Comparison of ENCODE assay signal across 11 cellular contexts in the genomic region with DNA sequence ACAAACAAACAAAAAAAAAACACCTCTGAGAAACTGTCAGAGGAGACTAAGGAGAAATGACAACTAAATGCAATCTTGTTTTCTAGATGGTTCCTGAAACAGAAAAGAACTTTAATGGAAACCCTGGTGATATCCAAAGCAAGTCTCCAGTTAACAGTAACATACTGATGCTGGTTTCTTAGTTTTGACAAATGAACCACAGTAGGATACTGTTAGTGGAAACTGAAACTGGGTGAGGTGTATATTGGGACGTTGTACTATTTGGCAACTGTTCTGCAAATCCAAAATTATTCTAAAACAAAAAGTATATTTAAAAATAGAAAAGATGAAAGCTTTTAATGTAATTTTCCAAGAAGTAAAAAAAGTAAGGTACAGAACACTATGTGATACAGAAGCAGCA. TPM values are rescaled to one million over a fixed set of nuclear protein-coding genes. Genes with fewer than 3 reads are reported as not detected.
DNase-seq lines count a peak whose midpoint lies in the region; ATAC-seq and TF ChIP-seq lines count a peak whose summit lies in the region.
"Had no signal": no experiment of that assay in that cellular context is flagged by ENCODE, and none has a peak within 500 bp of the region (broad histone marks: within the 10 kb centered on the region; RNA-seq: fewer than 3 reads in every experiment).

No MANE protein-coding gene starts in this region.

- peaks cover 4% of the 10 kb centered on the region for H3K9me3 Mint-ChIP-seq in activated T-helper 17 cell treated with anti-CD3 and anti-CD28 coated beads, Interleukin-2, amount 50 U/mL, for 72 hours
- H3K9me3 Mint-ChIP-seq in CD14-positive monocyte, result peaks cover 0 to 2% (median 0%) of the 10 kb centered on the region in 7 donors

- peaks cover 9% of the 10 kb centered on the region for H3K4me1 Mint-ChIP-seq in activated T-helper 17 cell treated with anti-CD3 and anti-CD28 coated beads, Interleukin-2, amount 50 U/mL, for 72 hours
- peaks cover 64% of the 10 kb centered on the region for H3K4me1 Mint-ChIP-seq in CD14-positive monocyte

- intact Hi-C loops in CD14-positive monocyte (cut with micrococcal nuclease), result no loop called here

- TF ChIP-seq CTCF in CD14-positive monocyte (IDR thresholded peaks at IDR 0.05), result no peak

- no peaks in the 10 kb centered on the region for H3K36me3 Mint-ChIP-seq in activated T-helper 17 cell treated with anti-CD3 and anti-CD28 coated beads, Interleukin-2, amount 50 U/mL, for 72 hours (ENCODE audit: low read depth)
- H3K36me3 Mint-ChIP-seq in CD14-positive monocyte, result peaks cover 9% of the 10 kb centered on the region in 2 donors
- H3K36me3 Mint-ChIP-seq: CD4-positive, alpha-beta memory T cell had no signal

- peak overlapping the region; percentile 43 for H3K4me3 Mint-ChIP-seq in activated T-helper 17 cell treated with anti-CD3 and anti-CD28 coated beads, Interleukin-2, amount 50 U/mL, for 72 hours
- no peak overlapping the region for H3K4me3 Mint-ChIP-seq in CD14-positive monocyte

- H3K27ac Mint-ChIP-seq in activated T-helper 17 cell treated with anti-CD3 and anti-CD28 coated beads, Interleukin-2, amount 50 U/mL, for 72 hours, result peak overlapping the region; percentile 83
- peak overlapping the region in 3 of 7 donors; percentile 16 to 76 (median 52) for H3K27ac Mint-ChIP-seq in CD14-positive monocyte

- ATAC-seq in GM18499 (IDR thresholded peaks at IDR 0.05; ENCODE audit: insufficient read depth, unreplicated experiment) (peak; percentile 54), GM21367 (IDR thresholded peaks at IDR 0.05; ENCODE audit: unreplicated experiment) (peak; percentile 71), HG03097 (IDR thresholded peaks at IDR 0.05; ENCODE audit: low FRiP score, unreplicated experiment) (peak; percentile 44)
- ATAC-seq in activated T-helper 17 cell treated with anti-CD3 and anti-CD28 coated beads, Interleukin-2, amount 50 U/mL, for 72 hours (replicated peaks), result peak; percentile 63

- DNase-seq in CD14-positive monocyte (ENCODE audit: low spot score) (no peak), NCI-H345 (lab: John Stamatoyannopoulos, UW) (no peak), globus pallidus (ENCODE audit: low spot score) (no peak)
- DNase-seq in stimulated activated naive CD4-positive, alpha-beta T cell treated with Interleukin-2 at 50 U/mL for 16 hours (lab: John Stamatoyannopoulos, UW), result no peak
- DNase-seq: CD4-positive, alpha-beta memory T cell; dorsolateral prefrontal cortex; MG63 had no signal

- H3K27me3 Mint-ChIP-seq in activated T-helper 17 cell treated with anti-CD3 and anti-CD28 coated beads, Interleukin-2, amount 50 U/mL, for 72 hours, result no peaks in the 10 kb centered on the region
- peaks cover 0 to 1% (median 0%) of the 10 kb centered on the region in 3 donors for H3K27me3 Mint-ChIP-seq in CD14-positive monocyte (ENCODE audit: low read depth in 3 of 3)
- H3K27me3 Mint-ChIP-seq: CD4-positive, alpha-beta memory T cell had no signal

RNA-seq across cellular contexts. Expression of gene SESTD1, which starts 11.4 kb away (rescaled TPM):
- total RNA-seq in activated T-helper 17 cell treated with anti-CD3 and anti-CD28 coated beads, Interleukin-2, amount 50 U/mL, for 72 hours, result 1 to 10 TPM; 7.7 to 9.9 TPM
- polyA plus RNA-seq in CD14-positive monocyte, result 10 to 100 TPM; 25.3 TPM
